Comparison of ENCODE assay signal across 18 cellular contexts in the genomic region with DNA sequence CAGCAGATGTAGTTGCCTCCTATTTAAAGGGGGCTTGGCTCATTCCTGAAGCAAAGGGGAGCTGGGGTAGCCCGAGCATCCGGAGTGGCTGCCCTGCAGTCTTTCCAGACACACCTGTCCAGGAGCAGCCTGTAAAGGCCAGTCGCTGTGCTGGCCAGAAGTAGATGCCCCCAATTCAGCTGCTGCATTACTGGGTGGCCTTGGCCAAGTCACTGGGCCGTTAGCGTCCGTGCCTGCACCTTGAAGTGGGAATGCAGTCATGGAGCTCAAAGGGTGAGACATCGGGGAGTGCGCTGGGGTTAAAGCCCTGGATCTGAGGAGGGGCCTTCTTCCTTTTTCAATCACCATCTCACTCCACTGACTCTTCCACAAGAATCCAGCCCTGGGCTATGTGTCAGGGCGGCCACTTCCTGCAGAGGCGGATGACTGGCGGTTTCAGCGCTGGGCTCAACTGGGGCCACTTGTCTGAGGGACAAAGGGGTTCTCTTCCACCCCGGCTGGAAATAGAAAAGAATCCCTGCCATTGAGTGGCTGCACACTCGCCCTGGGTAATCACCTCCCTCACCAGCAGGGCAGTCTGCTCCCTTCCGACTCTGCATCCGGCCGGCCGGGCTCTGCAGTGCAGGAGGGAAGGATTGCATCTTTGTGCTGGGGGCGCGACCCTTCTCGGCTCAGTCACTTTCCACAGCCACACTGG. TPM values are rescaled to one million over a fixed set of nuclear protein-coding genes. Genes with fewer than 3 reads are reported as not detected.
DNase-seq lines count a peak whose midpoint lies in the region; ATAC-seq, FAIRE-seq and TF ChIP-seq lines count a peak whose summit lies in the region.
"Had no signal": no experiment of that assay in that cellular context is flagged by ENCODE, and none has a peak within 500 bp of the region (broad histone marks: within the 10 kb centered on the region; RNA-seq: fewer than 3 reads in every experiment).

No MANE protein-coding gene starts in this region.

- FAIRE-seq in A549 (lab: Jason Lieb, UNC) (no peak), pancreas (lab: Jason Lieb, UNC) (no peak)
- FAIRE-seq: keratinocyte had no signal

- H3K36me3 ChIP-seq in SJCRH30 (peaks cover 42% of the 10 kb centered on the region), neural progenitor cell (no peaks in the 10 kb centered on the region), pancreas (peaks cover 0 to 14% (median 0%) of the 10 kb centered on the region in 3 donors)

- POLR2A ChIA-PET in A549 (lab: Yijun Ruan, JAX): interaction anchor here (1.3 kb wide), 1 partner anchor 12 kb away, joined by 5 read pairs; a partner anchor contains a TSS

- H3K27me3 ChIP-seq in SJCRH30 (no peaks in the 10 kb centered on the region), neural progenitor cell (no peaks in the 10 kb centered on the region), pancreas (no peaks in the 10 kb centered on the region)

- no peak overlapping the region for H3K4me2 ChIP-seq in A549
- peak overlapping the region; percentile 54 for H3K4me2 ChIP-seq in neural progenitor cell

- H3F3A ChIP-seq in neural progenitor cell (ENCODE audit: low read depth): peaks cover 10% of the 10 kb centered on the region

- TF ChIP-seq RAD21 in A549 (conservative IDR thresholded peaks at IDR 0.05 in 1 of 2, IDR thresholded peaks at IDR 0.05 in 1 of 2): no peak

- intact Hi-C loops in pancreas (cut with DNase I): no loop called here

- DNase-seq in A549 (ENCODE audit: low read depth in 1 of 2, low spot score in 1 of 2) (no peak), SJCRH30 (peak in 1 of 2 experiments; percentile 36), foreskin melanocyte (peak; percentile 91), neural progenitor cell (ENCODE audit: low spot score) (peak; percentile 79), NCI-H82 treated with DMSO at 0.1 percent for 48 hours (lab: John Stamatoyannopoulos, UW; ENCODE audit: unreplicated experiment) (no peak), pancreas (no peak)
- DNase-seq: activated CD8-positive, alpha-beta memory T cell treated with anti-CD3 and anti-CD28 coated beads, Interleukin-2, amount 10 ng/mL, durations not matched to agents 7 days and 5 days; effector memory CD8-positive, alpha-beta T cell; GM23248; KBM-7; NCI-H1105 treated with DMSO at 0.1 percent for 48 hours; OCI-M1; stimulated activated CD4-positive, alpha-beta T cell treated with anti-CD3 and anti-CD28 coated beads, Interleukin-1b, Interleukin-23, amount 100 ng/mL, for 48 hours had no signal

- H3K9me3 Mint-ChIP-seq in neural progenitor cell: no peaks in the 10 kb centered on the region
- H3K9me3 Mint-ChIP-seq: effector memory CD8-positive, alpha-beta T cell had no signal

- TF ChIP-seq EP300 in A549 (IDR thresholded peaks at IDR 0.05): no peak

- peak overlapping the region; percentile 97 for H2AFZ ChIP-seq in neural progenitor cell (replicated peaks)
- H2AFZ ChIP-seq: GM23248 had no signal

- no peaks in the 10 kb centered on the region for H3K79me2 ChIP-seq in neural progenitor cell (ENCODE audit: low read depth)

- peaks cover 12% of the 10 kb centered on the region for H3K27me3 Mint-ChIP-seq in neural progenitor cell (ENCODE audit: insufficient read depth, low read depth)

- H3K27ac ChIP-seq in A549: no peak overlapping the region
- H3K27ac ChIP-seq in SJCRH30: peak overlapping the region; percentile 6; the same call in 1 of the 2 replicates
- H3K27ac ChIP-seq in neural progenitor cell: no peak overlapping the region
- H3K27ac ChIP-seq in pancreas: no peak overlapping the region
- H3K27ac ChIP-seq: GM23248 had no signal

- H3K9me3 ChIP-seq in A549 (no peaks in the 10 kb centered on the region), SJCRH30 (replicated peaks) (no peaks in the 10 kb centered on the region), neural progenitor cell (ENCODE audit: low read depth) (no peaks in the 10 kb centered on the region), pancreas (no peaks in the 10 kb centered on the region)
- H3K9me3 ChIP-seq: gastroesophageal sphincter had no signal

- H3K4me3 Mint-ChIP-seq in neural progenitor cell: no peak overlapping the region
- H3K4me3 Mint-ChIP-seq: activated CD8-positive, alpha-beta memory T cell treated with anti-CD3 and anti-CD28 coated beads, Interleukin-2, amount 10 ng/mL, durations not matched to agents 7 days and 5 days; effector memory CD8-positive, alpha-beta T cell had no signal

- no peaks in the 10 kb centered on the region for H3K4me1 ChIP-seq in A549
- H3K4me1 ChIP-seq in SJCRH30: peaks cover 22% of the 10 kb centered on the region
- peaks cover 13% of the 10 kb centered on the region for H3K4me1 ChIP-seq in neural progenitor cell
- H3K4me1 ChIP-seq in pancreas: no peaks in the 10 kb centered on the region

- H3K9ac ChIP-seq in neural progenitor cell: no peak overlapping the region
- H3K9ac ChIP-seq: GM23248 had no signal

- TF ChIP-seq CTCF in A549 (IDR thresholded peaks at IDR 0.05) (no peak), neural progenitor cell (IDR thresholded peaks at IDR 0.05) (peak; percentile 35), pancreas (IDR thresholded peaks at IDR 0.05) (no peak)

- H3K36me3 Mint-ChIP-seq in neural progenitor cell: no peaks in the 10 kb centered on the region
- H3K36me3 Mint-ChIP-seq: activated CD8-positive, alpha-beta memory T cell treated with anti-CD3 and anti-CD28 coated beads, Interleukin-2, amount 10 ng/mL, durations not matched to agents 7 days and 5 days; brain had no signal

- CTCF ChIA-PET in A549 (lab: Yijun Ruan, JAX): interaction anchor here (0.8 to 2.7 kb wide), 7 partner anchors 8 to 255 kb away, joined by 3 to 14 read pairs (median 3); a partner anchor contains a TSS

- WGBS in A549 (ENCODE audit: missing lambda C conversion rate): 94% methylated on average over 21 of the region's 21 CpGs
- WGBS in pancreas, 2 donors: 67 to 86% methylated on average over 18 to 21 of the region's 21 CpGs

- no peak for TF ChIP-seq POLR2A in A549 (IDR thresholded peaks at IDR 0.05; ENCODE audit: low read length)

- peak overlapping the region; percentile 91 for H3K27ac Mint-ChIP-seq in neural progenitor cell
- H3K27ac Mint-ChIP-seq: activated CD8-positive, alpha-beta memory T cell treated with anti-CD3 and anti-CD28 coated beads, Interleukin-2, amount 10 ng/mL, durations not matched to agents 7 days and 5 days; effector memory CD8-positive, alpha-beta T cell had no signal

- no peaks in the 10 kb centered on the region for H4K20me1 ChIP-seq in neural progenitor cell (ENCODE audit: low read depth)

- ATAC-seq in A549 (peak in 1 of 2 experiments; percentile 37; a peak in 3 of 6 replicates), HG03442 (IDR thresholded peaks at IDR 0.05; ENCODE audit: unreplicated experiment) (no peak), pancreas (no peak), GM21737 (IDR thresholded peaks at IDR 0.05; ENCODE audit: unreplicated experiment) (no peak)
- ATAC-seq: activated CD8-positive, alpha-beta memory T cell treated with anti-CD3 and anti-CD28 coated beads, Interleukin-2, amount 10 ng/mL, durations not matched to agents 7 days and 5 days; effector memory CD8-positive, alpha-beta T cell; gastroesophageal sphincter had no signal

- H3K4me1 Mint-ChIP-seq in neural progenitor cell: peaks cover 31% of the 10 kb centered on the region
- H3K4me1 Mint-ChIP-seq: activated CD8-positive, alpha-beta memory T cell treated with anti-CD3 and anti-CD28 coated beads, Interleukin-2, amount 10 ng/mL, durations not matched to agents 7 days and 5 days had no signal

- H3K4me3 ChIP-seq in A549: no peak overlapping the region
- no peak overlapping the region for H3K4me3 ChIP-seq in SJCRH30
- H3K4me3 ChIP-seq in neural progenitor cell: no peak overlapping the region
- no peak overlapping the region for H3K4me3 ChIP-seq in pancreas
- H3K4me3 ChIP-seq: gastroesophageal sphincter, GM23248 had no signal

TF ChIP-seq in A549, 52 proteins besides CTCF, POLR2A, EP300 and RAD21:
- TF ChIP-seq NFE2L2 (conservative IDR thresholded peaks at IDR 0.05; ENCODE audit: low read length) (0 out of 2 replicates have a peak, but pooled peaks have one; percentile 19), RNF2 (IDR thresholded peaks at IDR 0.05; ENCODE audit: borderline replicate concordance, low read depth) (no peak)
TF ChIP-seq in A549: peak in this region for 1.

RNA-seq across cellular contexts. Expression of a gene that starts 11.8 kb away (rescaled TPM):
- polyA plus RNA-seq in A549 (2011; rRNA removed) (9.3 and 11.9 TPM in 2 replicates), A549 (2017; fragmentation: RNase III; extraction: RNeasy Plus Mini Kit Qiagen cat#74134 plus additional on column Dnase treatment) (11.5 to 13.9 TPM (median 12.2 TPM) in 3 replicates), pancreas (10 to 100 TPM in 1 of 2 donors, 1 to 10 TPM in 1; 9.0 to 12.7 TPM)
- 13.4 and 14.7 TPM in 2 replicates for polyA plus RNA-seq in A549 (2012; cell fraction: cytosol; rRNA removed)
- polyA plus RNA-seq in A549 (2012; cell fraction: nucleus; rRNA removed): 8.6 and 10.3 TPM in 2 replicates
- 3.8 and 4.2 TPM in 2 replicates for polyA minus RNA-seq in A549 (2011; rRNA and poly(A)+ RNA removed)
- total RNA-seq in SJCRH30 (2014; rRNA removed; shearing (Covaris generic)): 148 and 154 TPM in 2 replicates
- total RNA-seq in neural progenitor cell (ENCODE audit: low replicate concordance) (0.74 and 0.80 TPM in 2 replicates), pancreas (10 to 100 TPM in 2 of 6 donors, 1 to 10 TPM in 4; 6.7 to 16.3 (median 8.4) TPM)
- total RNA-seq: activated CD8-positive, alpha-beta memory T cell treated with anti-CD3 and anti-CD28 coated beads, Interleukin-2, amount 10 ng/mL, durations not matched to agents 7 days and 5 days had no signal

RNA-seq across cellular contexts. Expression of a gene that starts 27.7 kb away (rescaled TPM):
- polyA plus RNA-seq in A549 (2011; rRNA removed) (12.2 and 14.5 TPM in 2 replicates), A549 (2017; fragmentation: RNase III; extraction: RNeasy Plus Mini Kit Qiagen cat#74134 plus additional on column Dnase treatment) (17.7 to 19.5 TPM (median 18.6 TPM) in 3 replicates), pancreas (10 to 100 TPM in 1 of 2 donors, 1 to 10 TPM in 1; 4.3 to 10.6 TPM)
- 16.0 and 20.2 TPM in 2 replicates for polyA plus RNA-seq in A549 (2012; cell fraction: cytosol; rRNA removed)
- polyA plus RNA-seq in A549 (2012; cell fraction: nucleus; rRNA removed): 54.6 and 61.1 TPM in 2 replicates
- polyA minus RNA-seq in A549 (2011; rRNA and poly(A)+ RNA removed): 29.3 and 34.0 TPM in 2 replicates
- total RNA-seq in SJCRH30 (2014; rRNA removed; shearing (Covaris generic)): 5.5 and 5.8 TPM in 2 replicates
- total RNA-seq in neural progenitor cell (ENCODE audit: low replicate concordance) (0.43 TPM in 1 of 2 replicates, not detected in the other), pancreas (10 to 100 TPM in 5 of 6 donors, 1 to 10 TPM in 1; 8.3 to 19.4 (median 11.7) TPM)

Comparison
In these comparisons a context has a peak if more than half of its experiments do, and no peak if none do; other contexts are left out.
1. DNase-seq: peak in foreskin melanocyte (single experiment) and neural progenitor cell (single experiment); none in A549 (0 of 2), NCI-H82 treated with DMSO at 0.1 percent for 48 hours (single experiment) and pancreas (0 of 6).